In genomic region chr5:151234476-151235238, GRCh38 we compare ENCODE assay signal across 8 cellular contexts. TPM values are rescaled to one million over a fixed set of nuclear protein-coding genes. Genes with fewer than 3 reads are reported as not detected.
DNase-seq lines count a peak whose midpoint lies in the region; ATAC-seq and TF ChIP-seq lines count a peak whose summit lies in the region.

No MANE protein-coding gene starts in this region.

- H3K27me3 ChIP-seq in DND-41 (ENCODE audit: insufficient read depth, low read length, poor library complexity) = no peaks in the 10 kb centered on the region
- no peaks in the 10 kb centered on the region for H3K27me3 ChIP-seq in adipocyte (replicated peaks; ENCODE audit: control insufficient read depth, insufficient read depth, low read length)

- ATAC-seq in DND-41 (ENCODE audit: insufficient read depth, low read depth) (no peak), GM19397 (IDR thresholded peaks at IDR 0.05; ENCODE audit: unreplicated experiment) (peak; percentile 63), HG03442 (IDR thresholded peaks at IDR 0.05; ENCODE audit: unreplicated experiment) (peak; percentile 70)

- TF ChIP-seq CTCF in DND-41 (IDR thresholded peaks at IDR 0.05; ENCODE audit: borderline replicate concordance, extremely low read depth, low read length, poor library complexity, severe bottlenecking) = no peak

- H3K9me3 ChIP-seq in DND-41 (ENCODE audit: insufficient read depth, low read length, severe bottlenecking) (no peaks in the 10 kb centered on the region), adipocyte (ENCODE audit: control insufficient read depth, low read length) (no peaks in the 10 kb centered on the region)

- no peak overlapping the region for H3K9ac ChIP-seq in DND-41 (ENCODE audit: low read depth, low read length)
- peak overlapping the region; percentile 30 for H3K9ac ChIP-seq in adipocyte (ENCODE audit: low read length)

- H3K4me1 ChIP-seq in DND-41 (ENCODE audit: insufficient read depth, low read length) (peaks cover 16% of the 10 kb centered on the region; the same call in 1 of the 2 replicates), adipocyte (ENCODE audit: control insufficient read depth, insufficient read depth, low read length) (peaks cover 33% of the 10 kb centered on the region)

- peak overlapping the region; percentile 37 for H3K27ac ChIP-seq in DND-41 (ENCODE audit: low read length)

- H3K36me3 ChIP-seq in DND-41 (ENCODE audit: insufficient read depth, low read length) = peaks cover 99% of the 10 kb centered on the region
- no peaks in the 10 kb centered on the region for H3K36me3 ChIP-seq in adipocyte (ENCODE audit: control insufficient read depth, insufficient read depth, low read length, severe bottlenecking)

- H3K4me3 ChIP-seq in DND-41 (ENCODE audit: low read depth in 1 of 2, low read length in 2 of 2) = no peak overlapping the region
- H3K4me3 ChIP-seq in adipocyte (ENCODE audit: low read length) = peak overlapping the region; percentile 42

- peaks cover 81% of the 10 kb centered on the region for H4K20me1 ChIP-seq in DND-41 (ENCODE audit: insufficient read depth, low read length)

- H3K4me2 ChIP-seq in DND-41 (ENCODE audit: insufficient read depth, low read length) = no peak overlapping the region

- DNase-seq in DND-41 (no peak), adipocyte (ENCODE audit: low read depth) (peak; percentile 82), mucosa of gallbladder (ENCODE audit: low spot score) (peak; percentile 45), DMS79 (lab: John Stamatoyannopoulos, UW) (no peak), GDM1 (lab: John Stamatoyannopoulos, UW) (no peak), NCI-H1048 (lab: John Stamatoyannopoulos, UW) (no peak)

- H2AFZ ChIP-seq in DND-41 (ENCODE audit: low read depth, low read length) = no peak overlapping the region

- H3K79me2 ChIP-seq in DND-41 (ENCODE audit: insufficient read depth, low read length) = peaks cover 100% of the 10 kb centered on the region

RNA-seq across cellular contexts. Expression of gene CCDC69, which starts 10.8 kb away (rescaled TPM):
- 36.0 TPM for total RNA-seq in mucosa of gallbladder

RNA-seq across cellular contexts. Expression of gene GM2A, which starts 18.3 kb away (rescaled TPM):
- total RNA-seq in mucosa of gallbladder = 38.1 TPM

Comparison
In these comparisons a context has a peak if more than half of its experiments do, and no peak if none do; other contexts are left out.
1. DNase-seq: peak in adipocyte (single experiment) and mucosa of gallbladder (single experiment); none in DND-41 (single experiment), DMS79 (single experiment), GDM1 (single experiment) and NCI-H1048 (single experiment).